ENCODE assay signal across 8 cellular contexts in the genomic region with DNA sequence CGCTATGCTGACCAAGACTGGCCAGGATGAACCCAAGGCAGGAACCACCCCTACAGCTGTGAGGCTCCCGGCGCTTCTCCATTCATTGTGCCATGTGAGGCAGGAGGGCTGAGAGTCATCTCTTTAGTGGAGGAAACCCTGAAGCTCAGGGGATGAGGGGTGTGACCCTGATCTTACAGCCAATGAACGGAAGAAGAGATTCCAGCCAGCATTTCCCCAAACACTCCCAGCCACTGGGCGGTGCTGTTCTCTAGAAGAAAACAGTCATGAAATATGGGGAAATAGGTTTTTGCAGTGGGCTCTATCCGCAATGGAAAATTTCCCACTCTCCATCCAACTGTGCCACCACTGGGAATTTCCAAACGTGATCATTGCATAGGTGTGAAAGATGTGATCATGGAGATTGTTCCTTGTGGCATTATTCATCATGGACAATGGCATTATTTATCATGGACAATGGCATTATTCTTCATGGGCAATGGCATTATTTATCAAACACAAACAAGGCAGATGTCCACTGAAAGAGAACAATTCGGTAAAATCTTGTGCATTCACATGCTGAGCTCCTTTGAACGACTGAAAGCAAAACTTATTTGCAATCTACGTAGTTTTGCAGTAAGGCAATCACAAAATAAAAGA. TPM values are rescaled to one million over a fixed set of nuclear protein-coding genes. Genes with fewer than 3 reads are reported as not detected.
DNase-seq lines count a peak whose midpoint lies in the region; ATAC-seq and FAIRE-seq lines count a peak whose summit lies in the region.

No MANE protein-coding gene starts in this region.

- H3K27ac Mint-ChIP-seq in stimulated activated effector memory CD8-positive, alpha-beta T cell treated with anti-CD3 and anti-CD28 coated beads, Interleukin-12 subunit alpha, Interleukin-12 subunit beta, amount 100 ng/mL, for 72 hours, result no peak overlapping the region

- H3K9me3 Mint-ChIP-seq in stimulated activated effector memory CD8-positive, alpha-beta T cell treated with anti-CD3 and anti-CD28 coated beads, Interleukin-12 subunit alpha, Interleukin-12 subunit beta, amount 100 ng/mL, for 72 hours, result no peaks in the 10 kb centered on the region

- H3K4me3 Mint-ChIP-seq in stimulated activated effector memory CD8-positive, alpha-beta T cell treated with anti-CD3 and anti-CD28 coated beads, Interleukin-12 subunit alpha, Interleukin-12 subunit beta, amount 100 ng/mL, for 72 hours, result no peak overlapping the region

- no peaks in the 10 kb centered on the region for H3K36me3 Mint-ChIP-seq in stimulated activated effector memory CD8-positive, alpha-beta T cell treated with anti-CD3 and anti-CD28 coated beads, Interleukin-12 subunit alpha, Interleukin-12 subunit beta, amount 100 ng/mL, for 72 hours

- FAIRE-seq in HTR-8/SVneo (lab: Jason Lieb, UNC), result no peak

- ATAC-seq in left colon, result peak; percentile 77
- ATAC-seq in GM18870 (IDR thresholded peaks at IDR 0.05; ENCODE audit: unreplicated experiment), result no peak
- ATAC-seq in HG02588 (IDR thresholded peaks at IDR 0.05; ENCODE audit: unreplicated experiment), result no peak
- no peak for ATAC-seq in stimulated activated effector memory CD8-positive, alpha-beta T cell treated with anti-CD3 and anti-CD28 coated beads, Interleukin-12 subunit alpha, Interleukin-12 subunit beta, amount 100 ng/mL, for 72 hours

- DNase-seq in NCI-H2227 (lab: John Stamatoyannopoulos, UW; ENCODE audit: unreplicated experiment), result peak; percentile 19
- DNase-seq in NCI-H2227 treated with DMSO at 0.1 percent for 48 hours (lab: John Stamatoyannopoulos, UW), result no peak
- peak; percentile 29 for DNase-seq in HTR-8/SVneo (ENCODE audit: insufficient read length, low spot score)
- DNase-seq in UCSD-AML1 (lab: John Stamatoyannopoulos, UW; ENCODE audit: unreplicated experiment), result peak; percentile 66
- DNase-seq in left colon, result peak in 1 of 2 donors; percentile 54
- no peak for DNase-seq in stimulated activated effector memory CD8-positive, alpha-beta T cell treated with anti-CD3 and anti-CD28 coated beads, Interleukin-12 subunit alpha, Interleukin-12 subunit beta, amount 100 ng/mL, for 72 hours (ENCODE audit: low spot score in 2 of 2)

- no peaks in the 10 kb centered on the region for H3K4me1 Mint-ChIP-seq in stimulated activated effector memory CD8-positive, alpha-beta T cell treated with anti-CD3 and anti-CD28 coated beads, Interleukin-12 subunit alpha, Interleukin-12 subunit beta, amount 100 ng/mL, for 72 hours

- intact Hi-C loops in left colon (cut with DNase I, micrococcal nuclease), result no loop called here

RNA-seq across cellular contexts. Expression of gene SLC18A2, which starts 14.0 kb away (rescaled TPM):
- total RNA-seq in left colon, result 1 to 10 TPM in 1 of 2 donors, under 1 TPM in 1; 0.37 to 1.6 TPM

RNA-seq across cellular contexts. Expression of gene KCNK18, which starts 29.6 kb away (rescaled TPM):
- total RNA-seq in left colon, result not detected

Comparison
In these comparisons a context has a peak if more than half of its experiments do, and no peak if none do; other contexts are left out.
1. DNase-seq: peak in NCI-H2227 (single experiment), HTR-8/SVneo (single experiment) and UCSD-AML1 (single experiment); none in NCI-H2227 treated with DMSO at 0.1 percent for 48 hours (single experiment) and stimulated activated effector memory CD8-positive, alpha-beta T cell treated with anti-CD3 and anti-CD28 coated beads, Interleukin-12 subunit alpha, Interleukin-12 subunit beta, amount 100 ng/mL, for 72 hours (0 of 2).